Comparison of ENCODE assay signal across 8 cellular contexts in the genomic region with DNA sequence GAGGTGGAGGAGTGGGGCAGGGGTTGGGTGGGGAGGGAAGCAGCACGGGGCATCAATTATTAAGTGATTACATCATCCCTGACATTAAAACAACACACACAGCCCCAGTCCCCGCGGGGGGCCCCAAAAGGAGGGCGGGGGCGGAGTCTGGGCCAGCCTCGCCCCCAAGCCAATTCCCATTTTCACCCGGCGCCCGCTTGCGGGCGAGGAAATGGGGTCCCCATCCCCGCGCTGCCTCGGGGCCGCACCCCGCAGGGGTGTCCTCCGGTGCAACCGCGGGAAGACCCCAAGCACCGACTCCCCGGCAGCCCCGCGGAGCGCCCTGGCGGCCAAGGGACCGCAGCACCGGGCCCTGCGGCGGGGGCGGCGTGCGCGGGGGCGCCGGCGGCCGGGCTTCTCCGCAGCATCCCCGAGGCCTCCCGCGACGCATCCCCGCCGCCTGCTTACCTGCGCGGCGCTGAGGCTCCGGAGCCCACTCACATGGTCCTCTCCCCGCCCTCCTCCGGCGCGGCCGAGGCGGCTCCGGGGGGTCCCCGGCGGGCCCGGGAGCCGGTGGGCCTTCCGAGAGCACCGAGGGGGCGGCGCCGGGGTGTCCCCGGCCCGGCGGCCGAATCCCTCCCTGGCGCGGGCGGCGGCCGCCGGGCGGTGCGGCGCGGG. TPM values are rescaled to one million over a fixed set of nuclear protein-coding genes. Genes with fewer than 3 reads are reported as not detected.
DNase-seq lines count a peak whose midpoint lies in the region; ATAC-seq and TF ChIP-seq lines count a peak whose summit lies in the region.

No MANE protein-coding gene starts in this region.

- TF ChIP-seq EP300 in ovary (IDR thresholded peaks at IDR 0.05) (no peak), upper lobe of left lung (IDR thresholded peaks at IDR 0.05) (no peak)

- H3K4me3 ChIP-seq in ovary: peak overlapping the region; percentile 48
- H3K4me3 ChIP-seq in upper lobe of left lung: peak overlapping the region; percentile 75 to 87 (median 79)

- ATAC-seq in GM18511 (IDR thresholded peaks at IDR 0.05; ENCODE audit: unreplicated experiment) (peak; percentile 27), HG02870 (IDR thresholded peaks at IDR 0.05; ENCODE audit: unreplicated experiment) (peak; percentile 12), upper lobe of left lung (ENCODE audit: low FRiP score in 2 of 2) (peak in 1 of 2 donors; percentile 37), esophagus mucosa (no peak)

- intact Hi-C loops in ovary (cut with DNase I): loop anchor here in 1 of 4 donors (10.0 kb wide), 1 partner anchor 172 kb away; no protein-coding TSS in a partner anchor

- peak overlapping the region; percentile 62 to 79 for H3K27ac ChIP-seq in ovary
- H3K27ac ChIP-seq in upper lobe of left lung: peak overlapping the region; percentile 82 to 94 (median 84)

- no peaks in the 10 kb centered on the region for H3K36me3 ChIP-seq in ovary
- H3K36me3 ChIP-seq in upper lobe of left lung: no peaks in the 10 kb centered on the region

- H3K9me3 ChIP-seq in ovary (no peaks in the 10 kb centered on the region), upper lobe of left lung (no peaks in the 10 kb centered on the region)

- no peak for TF ChIP-seq POLR2A in ovary (IDR thresholded peaks at IDR 0.05)
- no peak for TF ChIP-seq POLR2A in upper lobe of left lung (IDR thresholded peaks at IDR 0.05)

- H3K4me1 ChIP-seq in ovary (ENCODE audit: insufficient read depth) (peaks cover 4% of the 10 kb centered on the region), upper lobe of left lung (peaks cover 13 to 32% (median 22%) of the 10 kb centered on the region in 4 donors)

- WGBS in ovary, 3 donors: 0 to 1% (median 0%) methylated on average over 41 to 78 of the region's 78 CpGs
- WGBS in upper lobe of left lung, 2 donors: 0% methylated on average over 1 to 21 of the region's 78 CpGs

- DNase-seq in NCI-H748 treated with DMSO at 0.1 percent for 48 hours (lab: John Stamatoyannopoulos, UW) (peak; percentile 79), germinal center (ENCODE audit: low spot score) (peak; percentile 61), ovary (peak; percentile 28 to 69 (median 69)), upper lobe of left lung (peak; percentile 23 to 89)
- peak; percentile 68 for DNase-seq in activated T-helper 9 cell treated with anti-CD3 and anti-CD28 coated beads, Interleukin-2, amount 50 U/mL, for 16 hours (ENCODE audit: low read depth)

- no peak for TF ChIP-seq CTCF in ovary (IDR thresholded peaks at IDR 0.05)
- TF ChIP-seq CTCF in upper lobe of left lung (IDR thresholded peaks at IDR 0.05): no peak

- H3K27me3 ChIP-seq in ovary (no peaks in the 10 kb centered on the region), upper lobe of left lung (peaks cover 0 to 14% (median 2%) of the 10 kb centered on the region in 4 donors)

RNA-seq across cellular contexts. Expression of a gene that starts 0.6 kb away (rescaled TPM):
- 100 to 1,000 TPM in 1 of 7 donors, 10 to 100 TPM in 6; 54.8 to 116 (median 72.7) TPM for total RNA-seq in ovary
- polyA plus RNA-seq in ovary: 10 to 100 TPM; 37.2 to 94.3 TPM
- 100 to 1,000 TPM in 4 of 6 donors, 10 to 100 TPM in 2; 69.1 to 181 (median 113) TPM for total RNA-seq in upper lobe of left lung
- 5.2 TPM for total RNA-seq in esophagus mucosa
